11 cellular contexts compared by ENCODE assay signal in the genomic region with DNA sequence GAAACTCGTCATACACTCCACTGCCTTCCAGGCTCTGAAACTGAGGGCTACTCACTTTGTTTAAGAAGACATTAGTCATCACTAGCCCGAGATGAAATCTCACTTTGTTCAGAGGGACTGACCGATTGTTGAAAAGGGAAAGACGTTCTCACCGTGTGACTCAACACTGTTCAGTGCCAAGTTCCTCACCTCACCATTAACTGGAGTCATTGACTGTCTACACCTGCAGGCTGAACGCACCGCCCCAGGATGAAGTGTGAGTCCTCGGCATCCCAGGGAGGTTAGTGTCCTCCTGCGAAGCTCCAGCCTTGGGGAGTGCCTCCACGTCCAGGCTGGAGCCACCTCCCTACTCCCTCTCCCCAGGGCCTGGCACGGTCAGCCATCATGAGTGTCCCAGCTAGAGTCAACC. TPM values are rescaled to one million over a fixed set of nuclear protein-coding genes. Genes with fewer than 3 reads are reported as not detected.
DNase-seq lines count a peak whose midpoint lies in the region; ATAC-seq, FAIRE-seq and TF ChIP-seq lines count a peak whose summit lies in the region.
"Had no signal": no experiment of that assay in that cellular context is flagged by ENCODE, and none has a peak within 500 bp of the region (broad histone marks: within the 10 kb centered on the region; RNA-seq: fewer than 3 reads in every experiment).

No MANE protein-coding gene starts in this region.

- H3K79me2 ChIP-seq in keratinocyte (ENCODE audit: control insufficient read depth, insufficient read depth, low read length) = no peaks in the 10 kb centered on the region

- peaks cover 26% of the 10 kb centered on the region for H3K27me3 Mint-ChIP-seq in HFFc6 (ENCODE audit: insufficient read depth)
- peaks cover 13 to 34% of the 10 kb centered on the region in 2 donors for H3K27me3 Mint-ChIP-seq in effector memory CD8-positive, alpha-beta T cell

- no peak overlapping the region for H3K9ac ChIP-seq in adipocyte (ENCODE audit: low read length)
- H3K9ac ChIP-seq in keratinocyte (ENCODE audit: control insufficient read depth, extremely low read depth, insufficient read depth, low read length) = no peak overlapping the region
- no peak overlapping the region for H3K9ac ChIP-seq in kidney (ENCODE audit: low read length in 2 of 2)

- peaks cover 28% of the 10 kb centered on the region for H3K4me1 Mint-ChIP-seq in HFFc6 (ENCODE audit: low read depth)
- H3K4me1 Mint-ChIP-seq in effector memory CD8-positive, alpha-beta T cell (ENCODE audit: low read depth in 2 of 2) = no peaks in the 10 kb centered on the region

- ATAC-seq in effector memory CD8-positive, alpha-beta T cell (replicated peaks) = no peak

- peak; percentile 65 for DNase-seq in AG20443 (ENCODE audit: low spot score)
- peak; percentile 88 for DNase-seq in HFFc6
- DNase-seq in adipocyte (ENCODE audit: low read depth) = peak; percentile 32
- DNase-seq in keratinocyte (ENCODE audit: low read depth, low spot score) = peak; percentile 95
- DNase-seq in NCI-H524 (lab: John Stamatoyannopoulos, UW) = no peak
- no peak for DNase-seq in kidney
- no peak for DNase-seq in stimulated activated naive CD4-positive, alpha-beta T cell (lab: John Stamatoyannopoulos, UW)
- DNase-seq in effector memory CD8-positive, alpha-beta T cell = no peak
- DNase-seq: activated effector memory CD4-positive, alpha-beta T cell treated with anti-CD3 and anti-CD28 coated beads, Interleukin-2, amount 50 U/mL, for 16 hours; NCI-H187 treated with DMSO at 0.1 percent for 48 hours had no signal

- H3K4me3 ChIP-seq in adipocyte (ENCODE audit: low read length) = no peak overlapping the region
- no peak overlapping the region for H3K4me3 ChIP-seq in keratinocyte (ENCODE audit: control insufficient read depth in 2 of 3, extremely low read depth in 1 of 3, insufficient read depth in 2 of 3, low read depth in 1 of 3, low read length in 3 of 3)
- H3K4me3 ChIP-seq in kidney (ENCODE audit: low read length in 2 of 2) = no peak overlapping the region

- H3K4me2 ChIP-seq in keratinocyte (ENCODE audit: control insufficient read depth, extremely low read depth, insufficient read depth, low read depth, low read length) = no peak overlapping the region

- H3K9me1 ChIP-seq in keratinocyte (ENCODE audit: control insufficient read depth, extremely low read depth, insufficient read depth, low read length) = no peaks in the 10 kb centered on the region

- H3K36me3 Mint-ChIP-seq in HFFc6 (ENCODE audit: low read depth) = no peaks in the 10 kb centered on the region
- no peaks in the 10 kb centered on the region for H3K36me3 Mint-ChIP-seq in effector memory CD8-positive, alpha-beta T cell (ENCODE audit: insufficient read depth)

- H4K20me1 ChIP-seq in keratinocyte (ENCODE audit: control insufficient read depth, extremely low read depth, insufficient read depth, low read length) = no peaks in the 10 kb centered on the region

- FAIRE-seq in keratinocyte (lab: Jason Lieb, UNC) (peak; percentile 97), kidney (lab: Jason Lieb, UNC) (no peak)
- FAIRE-seq: G401.6 had no signal

- no peaks in the 10 kb centered on the region for H3K27me3 ChIP-seq in adipocyte (replicated peaks; ENCODE audit: control insufficient read depth, insufficient read depth, low read length)
- no peaks in the 10 kb centered on the region for H3K27me3 ChIP-seq in keratinocyte (ENCODE audit: control insufficient read depth, extremely low read depth, insufficient read depth, low read length)

- no peaks in the 10 kb centered on the region for H3K36me3 ChIP-seq in adipocyte (ENCODE audit: control insufficient read depth, insufficient read depth, low read length, severe bottlenecking)
- no peaks in the 10 kb centered on the region for H3K36me3 ChIP-seq in keratinocyte (ENCODE audit: control insufficient read depth in 2 of 2, extremely low read depth in 1 of 2, insufficient read depth in 2 of 2, low read length in 2 of 2)
- no peaks in the 10 kb centered on the region for H3K36me3 ChIP-seq in kidney (ENCODE audit: control insufficient read depth in 1 of 2, insufficient read depth in 2 of 2, low read length in 2 of 2)

- TF ChIP-seq CTCF in HFFc6 (IDR thresholded peaks at IDR 0.05) (no peak), keratinocyte (optimal IDR thresholded peaks at IDR 0.05 in 1 of 3, IDR thresholded peaks at IDR 0.05 in 1 of 3, conservative IDR thresholded peaks at IDR 0.05 in 1 of 3; ENCODE audit: extremely low read depth in 1 of 3, insufficient read depth in 2 of 3, low read length in 3 of 3) (no peak), kidney (IDR thresholded peaks at IDR 0.05; ENCODE audit: borderline replicate concordance, extremely low read depth, insufficient read depth) (no peak)

- H3K4me1 ChIP-seq in adipocyte (ENCODE audit: control insufficient read depth, insufficient read depth, low read length) = peaks cover 8% of the 10 kb centered on the region
- peaks cover 3% of the 10 kb centered on the region for H3K4me1 ChIP-seq in keratinocyte (ENCODE audit: control insufficient read depth, extremely low read depth, insufficient read depth, low read length)
- H3K4me1 ChIP-seq in kidney (ENCODE audit: control insufficient read depth in 1 of 2, insufficient read depth in 1 of 2, low read depth in 1 of 2, low read length in 2 of 2) = no peaks in the 10 kb centered on the region

- H3K27ac Mint-ChIP-seq in HFFc6 = peak overlapping the region; percentile 58
- H3K27ac Mint-ChIP-seq in effector memory CD8-positive, alpha-beta T cell = no peak overlapping the region

- H3K4me3 Mint-ChIP-seq in HFFc6 = no peak overlapping the region
- no peak overlapping the region for H3K4me3 Mint-ChIP-seq in effector memory CD8-positive, alpha-beta T cell

- H3K9me3 ChIP-seq in adipocyte (ENCODE audit: control insufficient read depth, low read length) (peaks cover 9% of the 10 kb centered on the region), keratinocyte (ENCODE audit: control insufficient read depth, low read depth, low read length) (no peaks in the 10 kb centered on the region), kidney (ENCODE audit: control insufficient read depth in 1 of 2, low read length in 2 of 2) (no peaks in the 10 kb centered on the region)

- intact Hi-C loops in kidney (cut with DNase I) = no loop called here

- dilution Hi-C loops in keratinocyte (cut with MboI; ENCODE audit: extremely low pct_ligation_motif_present, low sequenced_read_pairs) = loop anchor here (5.0 kb wide), 1 partner anchor 69 kb away; no protein-coding TSS in a partner anchor

- no peak overlapping the region for H3K27ac ChIP-seq in keratinocyte (ENCODE audit: control insufficient read depth, insufficient read depth, low read length)
- no peak overlapping the region for H3K27ac ChIP-seq in kidney (ENCODE audit: low read depth in 2 of 2, low read length in 2 of 2)

- H2AFZ ChIP-seq in keratinocyte (ENCODE audit: control insufficient read depth, low read length) = no peak overlapping the region

- H3K9me3 Mint-ChIP-seq in HFFc6 = no peaks in the 10 kb centered on the region
- no peaks in the 10 kb centered on the region for H3K9me3 Mint-ChIP-seq in effector memory CD8-positive, alpha-beta T cell

RNA-seq across cellular contexts. Expression of a gene that starts 30.4 kb away (rescaled TPM):
- total RNA-seq in HFFc6 (2021; fragmentation: NEBNext Ultra II Directional; extraction: Animal tissue kit (Norgen Biotek cat#: 25700)) = 10 to 100 TPM; 25.8 to 32.2 (median 28.1) TPM
- polyA plus RNA-seq in keratinocyte (31.5 to 45.3 TPM (median 33.7 TPM) in 3 replicates), kidney (ENCODE audit: insufficient read depth, low read depth, low replicate concordance) (27.8 TPM)
- polyA plus RNA-seq in keratinocyte (2011; ENCODE audit: low read depth) = 19.9 TPM
- polyA plus RNA-seq in keratinocyte (2011; cell fraction: cytosol; rRNA removed) = 26.6 and 33.6 TPM in 2 replicates
- polyA plus RNA-seq in keratinocyte (2011; cell fraction: nucleus; rRNA removed) = 19.2 and 23.2 TPM in 2 replicates
- polyA plus RNA-seq in keratinocyte (2012; ENCODE audit: low replicate concordance) = 15.4 and 39.2 TPM in 2 replicates
- 28.7 to 39.0 TPM (median 32.6 TPM) in 3 replicates for polyA minus RNA-seq in keratinocyte
- polyA minus RNA-seq in keratinocyte (2011; cell fraction: cytosol; rRNA and poly(A)+ RNA removed) = 39.9 TPM
- 11.6 and 13.4 TPM in 2 replicates for polyA minus RNA-seq in keratinocyte (2011; cell fraction: nucleus; rRNA and poly(A)+ RNA removed)
- total RNA-seq in kidney = 31.5 TPM

RNA-seq across cellular contexts. Expression of a gene that starts 37.0 kb away (rescaled TPM):
- total RNA-seq in HFFc6 (2021; fragmentation: NEBNext Ultra II Directional; extraction: Animal tissue kit (Norgen Biotek cat#: 25700)) = 10 to 100 TPM; 29.4 to 40.0 (median 32.7) TPM
- polyA plus RNA-seq in keratinocyte = 27.6 to 34.7 TPM (median 27.9 TPM) in 3 replicates
- polyA plus RNA-seq in keratinocyte (2011; ENCODE audit: low read depth) = 85.6 TPM
- 21.7 and 22.9 TPM in 2 replicates for polyA plus RNA-seq in keratinocyte (2011; cell fraction: cytosol; rRNA removed)
- 60.3 and 68.8 TPM in 2 replicates for polyA plus RNA-seq in keratinocyte (2011; cell fraction: nucleus; rRNA removed)
- polyA plus RNA-seq in keratinocyte (2012; ENCODE audit: low replicate concordance) = 18.9 and 22.5 TPM in 2 replicates
- 45.3 to 78.4 TPM (median 67.7 TPM) in 3 replicates for polyA minus RNA-seq in keratinocyte
- polyA minus RNA-seq in keratinocyte (2011; cell fraction: cytosol; rRNA and poly(A)+ RNA removed) = 32.8 TPM
- polyA minus RNA-seq in keratinocyte (2011; cell fraction: nucleus; rRNA and poly(A)+ RNA removed) = 59.6 and 65.8 TPM in 2 replicates
- 53.0 TPM for total RNA-seq in kidney
- 19.1 TPM for polyA plus RNA-seq in kidney (ENCODE audit: insufficient read depth, low read depth, low replicate concordance)

Comparison
In these comparisons a context has a peak if more than half of its experiments do, and no peak if none do; other contexts are left out.
1. DNase-seq: peak in AG20443 (single experiment), HFFc6 (single experiment), adipocyte (single experiment) and keratinocyte (single experiment); none in NCI-H524 (0 of 2), kidney (single experiment), stimulated activated naive CD4-positive, alpha-beta T cell (0 of 6) and effector memory CD8-positive, alpha-beta T cell (0 of 3).